In the genomic region with DNA sequence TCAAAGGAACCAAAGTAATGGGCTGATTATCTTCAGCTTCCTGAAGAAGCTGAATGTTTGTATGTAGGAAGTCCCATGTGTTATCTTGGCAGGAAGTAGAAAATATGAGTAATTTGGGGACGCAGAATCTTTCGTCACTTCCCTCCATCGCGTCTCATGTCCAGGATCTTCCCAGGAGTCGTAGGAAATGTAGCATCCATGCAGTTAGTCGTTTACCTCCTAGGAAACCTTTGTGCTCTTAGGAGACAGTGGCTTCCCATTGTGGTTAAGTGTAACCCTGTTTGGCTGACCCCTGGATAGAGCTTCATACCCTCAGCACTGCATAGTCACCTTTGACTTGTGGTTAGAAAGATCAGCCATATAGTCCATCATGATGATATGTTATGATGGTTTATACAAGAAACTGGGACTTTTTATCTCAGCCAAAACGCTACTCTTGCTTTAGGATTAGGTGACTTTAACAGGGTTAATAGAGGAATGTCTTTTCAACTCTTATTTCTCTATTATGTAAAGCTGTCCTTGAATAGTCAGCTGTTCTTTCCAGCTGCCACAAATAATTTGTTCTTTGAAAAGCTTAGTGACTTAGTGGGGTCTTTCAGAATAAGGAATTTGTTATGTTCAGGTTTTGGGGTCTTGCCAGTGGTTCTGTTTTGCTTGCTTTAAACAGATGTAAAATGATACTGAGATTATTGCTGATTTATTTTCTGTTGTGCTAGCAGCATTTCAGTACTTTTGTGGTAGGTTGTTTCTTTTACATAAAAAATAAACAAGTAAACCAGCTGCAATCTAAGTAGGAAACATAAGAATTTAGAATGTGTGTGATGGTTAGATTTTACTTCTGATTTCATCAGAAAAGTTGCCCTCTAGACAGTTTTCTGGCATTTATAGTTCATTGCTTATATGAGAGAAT, we compare ENCODE assay signal across 8 cellular contexts.
A peak's percentile ranks its signal among the peaks of the same experiment; 100 is the strongest.
DNase-seq lines count a peak whose midpoint lies in the region; ATAC-seq, FAIRE-seq and TF ChIP-seq lines count a peak whose summit lies in the region.

No MANE protein-coding gene starts in this region.

- TSS peak; percentile 41 for BruUV-seq in GM12878 (replicated peaks; lab: Mats Ljungman, UMichigan)

- peaks cover 56% of the 10 kb centered on the region for H3K4me1 ChIP-seq in GM12878 (ENCODE audit: control insufficient read depth, insufficient read depth, low read length)

- no peaks in the 10 kb centered on the region for H3K27me3 Mint-ChIP-seq in CD14-positive monocyte (ENCODE audit: low read depth in 3 of 3)
- H3K27me3 Mint-ChIP-seq in natural killer cell (ENCODE audit: low read depth in 2 of 2) = no peaks in the 10 kb centered on the region

- no peak for TF ChIP-seq RAD21 in GM12878 (IDR thresholded peaks at IDR 0.05; ENCODE audit: insufficient read depth, low read depth, low read length)

- H3K27ac Mint-ChIP-seq in CD14-positive monocyte (peak overlapping the region; percentile 80 to 90 (median 87)), natural killer cell (peak overlapping the region; percentile 100)

- H3K27ac ChIP-seq in KOPT-K1 (ENCODE audit: low read depth, low read length, poor library complexity, severe bottlenecking) = peak overlapping the region; percentile 58
- H3K27ac ChIP-seq in GM12878 (ENCODE audit: control insufficient read depth, insufficient read depth) = peak overlapping the region; percentile 99

- peaks cover 62 to 85% of the 10 kb centered on the region in 2 donors for H3K36me3 Mint-ChIP-seq in CD14-positive monocyte
- H3K36me3 Mint-ChIP-seq in natural killer cell = peaks cover 8% of the 10 kb centered on the region

- H4K20me1 ChIP-seq in GM12878 (ENCODE audit: control insufficient read depth, insufficient read depth) = no peaks in the 10 kb centered on the region

- peak; percentile 42 for ATAC-seq in GM12878
- ATAC-seq in natural killer cell = peak; percentile 56 to 68 (median 59)
- ATAC-seq in HG03196 (IDR thresholded peaks at IDR 0.05; ENCODE audit: unreplicated experiment) = no peak
- ATAC-seq in GM21723 (IDR thresholded peaks at IDR 0.05; ENCODE audit: unreplicated experiment) = no peak
- ATAC-seq in GM18873 (IDR thresholded peaks at IDR 0.05; ENCODE audit: low FRiP score, unreplicated experiment) = no peak

- WGBS in GM12878 (ENCODE audit: insufficient coverage, insufficient replicate concordance, low lambda C conversion rate, missing lambda C conversion rate) = 0% methylated on average over 7 of the region's 7 CpGs

- no peak for TF ChIP-seq CTCF in CD14-positive monocyte (IDR thresholded peaks at IDR 0.05)
- no peak for TF ChIP-seq CTCF in GM12878 (IDR thresholded peaks at IDR 0.05 in 2 of 3, conservative IDR thresholded peaks at IDR 0.05 in 1 of 3; ENCODE audit: control insufficient read depth in 2 of 3, extremely low read depth in 1 of 3, insufficient read depth in 1 of 3, low read depth in 3 of 3, low read length in 3 of 3)
- TF ChIP-seq CTCF in natural killer cell (IDR thresholded peaks at IDR 0.05) = no peak

- no peak for DNase-seq in CD14-positive monocyte (ENCODE audit: low spot score)
- DNase-seq in GM12878 (ENCODE audit: low read depth, low spot score) = no peak
- DNase-seq in natural killer cell = peak; percentile 54
- DNase-seq in middle frontal gyrus (ENCODE audit: extremely low spot score, low spot score) = no peak

- peak; percentile 47 for FAIRE-seq in GM12878 (lab: Jason Lieb, UNC)

- H3K79me2 ChIP-seq in GM12878 (ENCODE audit: control insufficient read depth, insufficient read depth, low read length) = peaks cover 58% of the 10 kb centered on the region

- H3K4me1 Mint-ChIP-seq in CD14-positive monocyte (peaks cover 41% of the 10 kb centered on the region), natural killer cell (peaks cover 72 to 78% of the 10 kb centered on the region in 2 donors)

- H3K27me3 ChIP-seq in GM12878 (replicated peaks in 1 of 2; ENCODE audit: control insufficient read depth in 2 of 2, insufficient read depth in 2 of 2, low read length in 1 of 2) = no peaks in the 10 kb centered on the region

- H3K4me3 ChIP-seq in GM12878 = peak overlapping the region; percentile 45; the same call in 1 of the 2 replicates

- peak overlapping the region; percentile 51 for H2AFZ ChIP-seq in GM12878 (ENCODE audit: control insufficient read depth, low read depth, low read length)

- H3K9me3 ChIP-seq in KOPT-K1 (ENCODE audit: insufficient read depth, low read length, poor library complexity, severe bottlenecking) (no peaks in the 10 kb centered on the region), GM12878 (replicated peaks; ENCODE audit: control insufficient read depth, insufficient read depth, low read length) (no peaks in the 10 kb centered on the region)

- peak overlapping the region; percentile 96 for H3K4me2 ChIP-seq in GM12878 (ENCODE audit: control insufficient read depth, insufficient read depth)

- peak overlapping the region; percentile 77 for H3K9ac ChIP-seq in GM12878 (ENCODE audit: control insufficient read depth, insufficient read depth, low read length)

- intact Hi-C loops in CD14-positive monocyte (cut with micrococcal nuclease) = no loop called here
- intact Hi-C loops in GM12878 (cut with micrococcal nuclease; ENCODE audit: unreplicated experiment) = loop anchor here (1.0 to 10.0 kb wide), 3 partner anchors 9 to 388 kb away; no protein-coding TSS in a partner anchor
- intact Hi-C loops in natural killer cell (cut with micrococcal nuclease) = loop anchor here (1.0 kb wide), 3 partner anchors 9 to 56 kb away; no protein-coding TSS in a partner anchor

- H3K4me3 Mint-ChIP-seq in CD14-positive monocyte (no peak overlapping the region), natural killer cell (peak overlapping the region; percentile 89)

- POLR2A ChIA-PET in GM12878 (lab: Charles Lee) = interaction anchor here (0.6 to 9.1 kb wide), 5 partner anchors 8 to 117 kb away, joined by 3 to 217 read pairs (median 4); no protein-coding TSS in a partner anchor

- RAD21 ChIA-PET in GM12878 (lab: Charles Lee; ENCODE audit: unreplicated experiment) = interaction anchor here (0.7 to 6.6 kb wide), 7 partner anchors 9 to 322 kb away, joined by 3 to 173 read pairs (median 4); a partner anchor contains a TSS

- SMC1A ChIA-PET in GM12878 (lab: Charles Lee; ENCODE audit: uncharacterized antibody, unreplicated experiment) = interaction anchor here (0.7 to 10.4 kb wide), 12 partner anchors 9 to 214 kb away, joined by 3 to 311 read pairs (median 6); no protein-coding TSS in a partner anchor

- H3K9me3 Mint-ChIP-seq in CD14-positive monocyte (no peaks in the 10 kb centered on the region), natural killer cell (no peaks in the 10 kb centered on the region)

- in situ Hi-C loops in GM12878 (cut with MboI) = loop anchor here (5.0 kb wide), 1 partner anchor 385 kb away; no protein-coding TSS in a partner anchor

- 0 out of 2 replicates have a peak, but pooled peaks have one; percentile 27 for TF ChIP-seq POLR2A in GM12878 (IDR thresholded peaks at IDR 0.05; ENCODE audit: low read depth, low read length)

- CTCF ChIA-PET in GM12878 (lab: Yijun Ruan, JAX) = interaction anchor here (0.7 to 6.5 kb wide), 7 partner anchors 10 to 84 kb away, joined by 3 to 93 read pairs (median 3); no protein-coding TSS in a partner anchor

- peaks cover 15% of the 10 kb centered on the region; the same call in 1 of the 2 replicates for H3K36me3 ChIP-seq in KOPT-K1 (ENCODE audit: insufficient read depth, low read length)
- no peaks in the 10 kb centered on the region for H3K36me3 ChIP-seq in GM12878 (ENCODE audit: control insufficient read depth in 2 of 2, insufficient read depth in 2 of 2, low read length in 1 of 2)

- no peak; a peak in 1 of 4 replicates for TF ChIP-seq EP300 in GM12878 (IDR thresholded peaks at IDR 0.05; ENCODE audit: borderline replicate concordance in 1 of 2, control insufficient read depth in 1 of 2, low read depth in 2 of 2, low read length in 2 of 2)

TF ChIP-seq in GM12878, 131 proteins besides CTCF, POLR2A, EP300 and RAD21 (continues in another document):
- TF ChIP-seq MYC (IDR thresholded peaks at IDR 0.05; ENCODE audit: insufficient read depth, insufficient read length, insufficient replicate concordance, low read length, severe bottlenecking) (no peak), CREB1 (IDR thresholded peaks at IDR 0.05; ENCODE audit: low read depth) (peak; percentile 82), SREBF1 (IDR thresholded peaks at IDR 0.05; ENCODE audit: low read length) (no peak), SMAD1 (IDR thresholded peaks at IDR 0.05; ENCODE audit: low read depth, partially characterized antibody) (no peak)
- TF ChIP-seq, protein P1, sequence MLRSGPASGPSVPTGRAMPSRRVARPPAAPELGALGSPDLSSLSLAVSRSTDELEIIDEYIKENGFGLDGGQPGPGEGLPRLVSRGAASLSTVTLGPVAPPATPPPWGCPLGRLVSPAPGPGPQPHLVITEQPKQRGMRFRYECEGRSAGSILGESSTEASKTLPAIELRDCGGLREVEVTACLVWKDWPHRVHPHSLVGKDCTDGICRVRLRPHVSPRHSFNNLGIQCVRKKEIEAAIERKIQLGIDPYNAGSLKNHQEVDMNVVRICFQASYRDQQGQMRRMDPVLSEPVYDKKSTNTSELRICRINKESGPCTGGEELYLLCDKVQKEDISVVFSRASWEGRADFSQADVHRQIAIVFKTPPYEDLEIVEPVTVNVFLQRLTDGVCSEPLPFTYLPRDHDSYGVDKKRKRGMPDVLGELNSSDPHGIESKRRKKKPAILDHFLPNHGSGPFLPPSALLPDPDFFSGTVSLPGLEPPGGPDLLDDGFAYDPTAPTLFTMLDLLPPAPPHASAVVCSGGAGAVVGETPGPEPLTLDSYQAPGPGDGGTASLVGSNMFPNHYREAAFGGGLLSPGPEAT (IDR thresholded peaks at IDR 0.05; ENCODE audit: low read depth) = 0 out of 2 replicates have a peak, but pooled peaks have one; percentile 38
- TF ChIP-seq, protein P2, sequence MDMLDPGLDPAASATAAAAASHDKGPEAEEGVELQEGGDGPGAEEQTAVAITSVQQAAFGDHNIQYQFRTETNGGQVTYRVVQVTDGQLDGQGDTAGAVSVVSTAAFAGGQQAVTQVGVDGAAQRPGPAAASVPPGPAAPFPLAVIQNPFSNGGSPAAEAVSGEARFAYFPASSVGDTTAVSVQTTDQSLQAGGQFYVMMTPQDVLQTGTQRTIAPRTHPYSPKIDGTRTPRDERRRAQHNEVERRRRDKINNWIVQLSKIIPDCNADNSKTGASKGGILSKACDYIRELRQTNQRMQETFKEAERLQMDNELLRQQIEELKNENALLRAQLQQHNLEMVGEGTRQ (IDR thresholded peaks at IDR 0.05; ENCODE audit: borderline replicate concordance, low read depth, low read length) = no peak

Comparison
In these comparisons a context has a peak if more than half of its experiments do, and no peak if none do; other contexts are left out.
1. ATAC-seq: peak in GM12878 (single experiment) and natural killer cell (3 of 3); none in HG03196 (single experiment), GM21723 (single experiment) and GM18873 (single experiment).
2. intact Hi-C loops: an anchor here in GM12878 (1.0 to 10.0 kb wide) and natural killer cell (1.0 kb wide); none called in CD14-positive monocyte.